9 cellular contexts compared by ENCODE assay signal in genomic region chr5:139388198-139388821, GRCh38. TPM values are rescaled to one million over a fixed set of nuclear protein-coding genes. Genes with fewer than 3 reads are reported as not detected.
DNase-seq lines count a peak whose midpoint lies in the region; ATAC-seq, FAIRE-seq and TF ChIP-seq lines count a peak whose summit lies in the region.
"Had no signal": no experiment of that assay in that cellular context is flagged by ENCODE, and none has a peak within 500 bp of the region (broad histone marks: within the 10 kb centered on the region; RNA-seq: fewer than 3 reads in every experiment).

No MANE protein-coding gene starts in this region.

- H3K36me3 ChIP-seq in kidney (ENCODE audit: control insufficient read depth in 1 of 2, insufficient read depth in 2 of 2, low read length in 2 of 2), result no peaks in the 10 kb centered on the region

- H3K9me3 ChIP-seq in kidney (ENCODE audit: control insufficient read depth in 1 of 2, low read length in 2 of 2), result no peaks in the 10 kb centered on the region

- intact Hi-C loops in kidney (cut with DNase I), result no loop called here

- H3K9ac ChIP-seq in kidney (ENCODE audit: low read length in 2 of 2), result no peak overlapping the region

- DNase-seq in AG04449 (ENCODE audit: low read depth, low spot score) (no peak), GM12892 (ENCODE audit: insufficient read length) (no peak), kidney (peak; percentile 89), HuH-7 (ENCODE audit: low spot score) (no peak), LoVo (ENCODE audit: low spot score) (no peak), NCI-H1092 (lab: John Stamatoyannopoulos, UW) (no peak)
- DNase-seq: immature natural killer cell had no signal

- POLR2A ChIA-PET in AG04449 (lab: Yijun Ruan, JAX), result no interaction called here

- FAIRE-seq in GM12892 (lab: Jason Lieb, UNC), result peak; percentile 76
- FAIRE-seq in kidney (lab: Jason Lieb, UNC), result no peak

- CTCF ChIA-PET in AG04449 (lab: Yijun Ruan, JAX), result interaction anchor here (0.8 to 1.4 kb wide), 2 partner anchors 15 to 23 kb away, joined by 3 to 4 read pairs; partner anchors contain the start of gene SPATA24

- no peak for ATAC-seq in GM19455 (IDR thresholded peaks at IDR 0.05; ENCODE audit: unreplicated experiment)

- H3K4me3 ChIP-seq in AG04449 (ENCODE audit: low read depth, low read length) (peak overlapping the region; percentile 6), kidney (ENCODE audit: low read length in 2 of 2) (peak overlapping the region; percentile 22 to 29)

- H3K4me1 ChIP-seq in kidney (ENCODE audit: control insufficient read depth in 1 of 2, insufficient read depth in 1 of 2, low read depth in 1 of 2, low read length in 2 of 2), result peaks cover 16 to 19% of the 10 kb centered on the region in 2 donors

- no peak for TF ChIP-seq CTCF in AG04449 (IDR thresholded peaks at IDR 0.05; ENCODE audit: insufficient read depth, low read length, missing control alignments)
- TF ChIP-seq CTCF in VCaP (conservative IDR thresholded peaks at IDR 0.05), result no peak
- no peak for TF ChIP-seq CTCF in kidney (IDR thresholded peaks at IDR 0.05; ENCODE audit: borderline replicate concordance, extremely low read depth, insufficient read depth)

- H3K27ac ChIP-seq in VCaP, result peak overlapping the region; percentile 85
- H3K27ac ChIP-seq in kidney (ENCODE audit: low read depth in 2 of 2, low read length in 2 of 2), result peak overlapping the region in 1 of 2 donors; percentile 59

- TF ChIP-seq POLR2A in GM12892 (IDR thresholded peaks at IDR 0.05; ENCODE audit: low read depth, low read length), result 0 out of 2 replicates have a peak, but pooled peaks have one; percentile 4

RNA-seq across cellular contexts. Expression of gene MZB1, which starts 1.4 kb away (rescaled TPM):
- 156 TPM for polyA plus RNA-seq in GM12892 (2012; ENCODE audit: missing spikeins)
- 49.6 TPM for total RNA-seq in kidney
- polyA plus RNA-seq in kidney (ENCODE audit: insufficient read depth, low read depth, low replicate concordance), result 1.2 TPM

RNA-seq across cellular contexts. Expression of gene SLC23A1, which starts 5.2 kb away (rescaled TPM):
- polyA plus RNA-seq in GM12892 (2012; ENCODE audit: missing spikeins), result 3.0 TPM
- total RNA-seq in kidney, result 3.5 TPM
- 31.9 TPM for polyA plus RNA-seq in kidney (ENCODE audit: insufficient read depth, low read depth, low replicate concordance)

RNA-seq across cellular contexts. Expression of gene PROB1, which starts 6.6 kb away (rescaled TPM):
- polyA plus RNA-seq in GM12892 (2012; ENCODE audit: missing spikeins), result 1.7 TPM
- total RNA-seq in kidney, result 3.8 TPM
- 1.5 TPM for polyA plus RNA-seq in kidney (ENCODE audit: insufficient read depth, low read depth, low replicate concordance)

RNA-seq across cellular contexts. Expression of gene SPATA24, which starts 15.6 kb away (rescaled TPM):
- 11.5 TPM for polyA plus RNA-seq in GM12892 (2012; ENCODE audit: missing spikeins)
- total RNA-seq in kidney, result 6.8 TPM
- polyA plus RNA-seq in kidney (ENCODE audit: insufficient read depth, low read depth, low replicate concordance), result 21.6 TPM

RNA-seq across cellular contexts. Expression of gene PAIP2, which starts 46.7 kb away (rescaled TPM):
- polyA plus RNA-seq in GM12892 (2012; ENCODE audit: missing spikeins), result 121 TPM
- 68.0 TPM for total RNA-seq in kidney
- 121 TPM for polyA plus RNA-seq in kidney (ENCODE audit: insufficient read depth, low read depth, low replicate concordance)
